Comparison of ENCODE assay signal across 9 cellular contexts in the genomic region with DNA sequence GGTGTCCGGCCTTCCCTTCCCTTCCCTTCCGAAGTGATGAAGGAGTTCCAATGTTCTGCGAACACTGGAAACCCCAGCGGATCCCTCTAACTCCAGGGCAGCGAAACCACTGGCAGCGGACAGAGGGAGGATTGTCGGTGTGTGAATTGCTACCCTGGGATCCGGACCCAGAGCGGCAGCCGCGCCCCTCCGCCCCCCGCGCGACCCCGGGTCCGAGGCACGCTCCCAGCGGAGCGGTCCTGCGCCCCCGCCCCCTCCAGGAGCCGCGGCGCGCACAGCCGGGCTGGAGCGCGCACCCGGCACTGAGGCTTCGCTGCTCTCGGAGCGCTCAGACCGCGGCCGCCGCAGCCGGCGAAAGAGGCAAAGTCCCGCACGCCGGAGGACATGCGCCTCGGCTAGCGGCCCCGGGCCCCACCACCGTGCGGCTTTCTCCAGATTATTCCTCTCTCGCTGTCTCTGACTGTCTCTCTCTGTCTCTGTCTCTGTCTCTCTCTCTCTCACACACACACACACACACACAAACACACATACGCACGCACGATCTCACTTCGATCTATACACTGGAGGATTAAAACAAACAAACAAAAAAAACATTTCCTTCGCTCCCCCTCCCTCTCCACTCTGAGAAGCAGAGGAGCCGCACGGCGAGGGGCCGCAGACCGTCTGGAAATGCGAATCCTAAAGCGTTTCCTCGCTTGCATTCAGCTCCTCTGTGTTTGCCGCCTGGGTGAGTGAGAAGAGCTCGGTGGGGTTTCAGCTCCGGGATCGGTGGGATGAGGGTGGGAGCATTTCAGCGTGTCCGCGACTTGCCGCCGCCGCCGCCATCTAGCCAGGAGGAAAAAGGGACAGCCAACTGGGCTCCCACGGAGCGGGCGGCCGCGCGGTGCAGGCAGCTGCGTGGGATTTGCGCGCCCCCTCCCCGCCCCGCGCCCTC. TPM values are rescaled to one million over a fixed set of nuclear protein-coding genes. Genes with fewer than 3 reads are reported as not detected.
DNase-seq lines count a peak whose midpoint lies in the region; ATAC-seq and TF ChIP-seq lines count a peak whose summit lies in the region.
"Had no signal": no experiment of that assay in that cellular context is flagged by ENCODE, and none has a peak within 500 bp of the region (broad histone marks: within the 10 kb centered on the region; RNA-seq: fewer than 3 reads in every experiment).

Gene PTPRZ1, plus strand, starts transcription at position 331 of the 934 bp plus-strand sequence. Its CDS starts 339 bp downstream, at position 670.

- H3K9ac ChIP-seq in SK-N-MC (ENCODE audit: insufficient read length): no peak within 1 kb of the TSS

- no peaks in the 10 kb centered on the region for H3K9me3 ChIP-seq in SK-N-MC (ENCODE audit: low read depth, low read length)

- in situ Hi-C loops in ACHN (cut with HindIII; ENCODE audit: low pct_ligation_motif_present, low pct_unique_long_range_greater_than_20kb, low sequenced_read_pairs): no loop called here

- no peak within 1 kb of the TSS for H3K27ac ChIP-seq in SK-N-MC

- H3K4me1 Mint-ChIP-seq in nephron: peaks cover 6% of the 10 kb centered on the region

- H3K36me3 ChIP-seq in SK-N-MC (ENCODE audit: insufficient read depth, low read length): no peaks in the 10 kb centered on the region

- peak within 1 kb of the TSS; percentile 88 to 94 (median 92) for H3K4me3 Mint-ChIP-seq in nephron
- H3K4me3 Mint-ChIP-seq: dendritic cell treated with granulocyte-macrophage colony-stimulating factor and Interleukin-4, amounts not matched to agents 40 ng/mL and 50 ng/mL, for 4 days had no signal

- H3K27me3 Mint-ChIP-seq in nephron (ENCODE audit: low read depth): peaks cover 63% of the 10 kb centered on the region

- H3K36me3 Mint-ChIP-seq in nephron (ENCODE audit: low read depth): no peaks in the 10 kb centered on the region

- peaks cover 3% of the 10 kb centered on the region for H3K9me3 Mint-ChIP-seq in nephron
- H3K9me3 Mint-ChIP-seq: dendritic cell treated with granulocyte-macrophage colony-stimulating factor and Interleukin-4, amounts not matched to agents 40 ng/mL and 50 ng/mL, for 4 days had no signal

- H3K4me3 ChIP-seq in SK-N-MC: peak within 1 kb of the TSS; percentile 85
- peak within 1 kb of the TSS; percentile 68 for H3K4me3 ChIP-seq in fibroblast of the aortic adventitia (ENCODE audit: low read depth, low read length)

- TF ChIP-seq CTCF in GM20000 (IDR thresholded peaks at IDR 0.05; ENCODE audit: extremely low read depth, missing control alignments) (no peak), fibroblast of the aortic adventitia (IDR thresholded peaks at IDR 0.05; ENCODE audit: insufficient read depth, low read length) (no peak), nephron (IDR thresholded peaks at IDR 0.05; ENCODE audit: unreplicated experiment in 3 of 3) (no peak)

- no peak for ATAC-seq in GM21619 (IDR thresholded peaks at IDR 0.05; ENCODE audit: unreplicated experiment)
- ATAC-seq in activated CD4-positive, CD25-positive, alpha-beta regulatory T cell treated with anti-CD3 and anti-CD28 coated beads, Interleukin-2, amount 50 U/mL, for 24 hours: no peak

- DNase-seq in ACHN (peak; percentile 26), GM20000 (ENCODE audit: low spot score) (peak; percentile 23), SK-N-MC (ENCODE audit: low read depth, low spot score) (no peak), fibroblast of the aortic adventitia (ENCODE audit: low read depth) (peak; percentile 24)
- DNase-seq in effector CD4-positive, alpha-beta T cell: no peak

- H3K27ac Mint-ChIP-seq in nephron: peak within 1 kb of the TSS in 2 of 3 experiments; percentile 6 to 15
- H3K27ac Mint-ChIP-seq: dendritic cell treated with granulocyte-macrophage colony-stimulating factor and Interleukin-4, amounts not matched to agents 40 ng/mL and 50 ng/mL, for 4 days had no signal

RNA-seq across cellular contexts. Expression of gene PTPRZ1, which starts in this region (rescaled TPM):
- total RNA-seq in fibroblast of the aortic adventitia (ENCODE audit: low replicate concordance): 0.72 and 3.8 TPM in 2 replicates

Comparison
In these comparisons a context has a peak if more than half of its experiments do, and no peak if none do; other contexts are left out.
1. DNase-seq: peak in ACHN (single experiment), GM20000 (single experiment) and fibroblast of the aortic adventitia (single experiment); none in SK-N-MC (single experiment) and effector CD4-positive, alpha-beta T cell (single experiment).